Comparison of ENCODE assay signal across 25 cellular contexts in genomic region chr16:66391726-66392670, GRCh38. TPM values are rescaled to one million over a fixed set of nuclear protein-coding genes. Genes with fewer than 3 reads are reported as not detected.
DNase-seq lines count a peak whose midpoint lies in the region; ATAC-seq, FAIRE-seq and TF ChIP-seq lines count a peak whose summit lies in the region.
"Had no signal": no experiment of that assay in that cellular context is flagged by ENCODE, and none has a peak within 500 bp of the region (broad histone marks: within the 10 kb centered on the region; RNA-seq: fewer than 3 reads in every experiment).

No MANE protein-coding gene starts in this region.

- DNase-seq in cardiac septum (ENCODE audit: low spot score) (peak; percentile 41), left ventricle myocardium inferior (no peak), endothelial cell of umbilical vein (ENCODE audit: low read depth, low spot score) (no peak), osteocyte (ENCODE audit: extremely low spot score, unreplicated experiment) (peak; percentile 68), vagina (ENCODE audit: extremely low spot score in 2 of 2) (peak; percentile 79), HepG2 (ENCODE audit: low spot score) (no peak), NCI-H1048 (lab: John Stamatoyannopoulos, UW) (no peak)
- DNase-seq: AML-193; CD4-positive, alpha-beta T cell; MM.1S; NCI-H1417; NCI-H1694; NCI-H2029 treated with DMSO at 0.1 percent for 48 hours; NCI-H526 treated with DMSO at 0.1 percent for 48 hours; RPMI8226; SHP77 treated with DMSO at 0.1 percent for 48 hours had no signal

- no peaks in the 10 kb centered on the region for H3K27me3 ChIP-seq in left ventricle myocardium inferior (ENCODE audit: low read depth)
- no peaks in the 10 kb centered on the region for H3K27me3 ChIP-seq in endothelial cell of umbilical vein (ENCODE audit: control insufficient read depth in 2 of 2, insufficient read depth in 2 of 2, low read length in 2 of 2)
- H3K27me3 ChIP-seq in vagina: no peaks in the 10 kb centered on the region
- no peaks in the 10 kb centered on the region for H3K27me3 ChIP-seq in HepG2 (ENCODE audit: control insufficient read depth in 1 of 2, insufficient read depth in 2 of 2, low read length in 2 of 2)
- H3K27me3 ChIP-seq: BLaER1 treated with 17β-estradiol and CSF1 and Interleukin-3, amounts not matched to agents 10 nM and 100 nM had no signal

- no peak overlapping the region for H3K4me3 ChIP-seq in left ventricle myocardium inferior
- no peak overlapping the region for H3K4me3 ChIP-seq in endothelial cell of umbilical vein (replicated peaks in 1 of 3; ENCODE audit: insufficient read depth in 1 of 3, low read depth in 1 of 3, low read length in 3 of 3)
- no peak overlapping the region for H3K4me3 ChIP-seq in vagina
- H3K4me3 ChIP-seq in HepG2 (replicated peaks in 1 of 3; ENCODE audit: insufficient read depth in 1 of 3, low read depth in 2 of 3, low read length in 3 of 3): no peak overlapping the region
- H3K4me3 ChIP-seq: BLaER1 treated with 17β-estradiol and CSF1 and Interleukin-3, amounts not matched to agents 10 nM and 100 nM had no signal

- H3K4me1 ChIP-seq in left ventricle myocardium inferior: peaks cover 18% of the 10 kb centered on the region
- H3K4me1 ChIP-seq in endothelial cell of umbilical vein (ENCODE audit: control insufficient read depth, extremely low read depth, insufficient read depth, low read length): no peaks in the 10 kb centered on the region
- no peaks in the 10 kb centered on the region for H3K4me1 ChIP-seq in vagina
- peaks cover 24% of the 10 kb centered on the region for H3K4me1 ChIP-seq in HepG2 (ENCODE audit: insufficient read depth, low read length)

- intact Hi-C loops in cardiac septum (cut with DNase I) (no loop called here), left ventricle myocardium inferior (cut with micrococcal nuclease) (no loop called here), endothelial cell of umbilical vein (cut with micrococcal nuclease) (no loop called here), vagina (cut with DNase I) (no loop called here), HepG2 (cut with micrococcal nuclease; ENCODE audit: unreplicated experiment) (no loop called here)

- H3K9me1 ChIP-seq in endothelial cell of umbilical vein (replicated peaks; ENCODE audit: control insufficient read depth, extremely low read depth, insufficient read depth, low read length): no peaks in the 10 kb centered on the region

- peak; percentile 42 for TF ChIP-seq POLR2A in endothelial cell of umbilical vein (IDR thresholded peaks at IDR 0.05; ENCODE audit: low read depth, low read length)
- TF ChIP-seq POLR2A in vagina (IDR thresholded peaks at IDR 0.05): no peak
- no peak for TF ChIP-seq POLR2A in HepG2 (IDR thresholded peaks at IDR 0.05; ENCODE audit: insufficient read depth in 1 of 2, low read depth in 2 of 2, low read length in 2 of 2)

- H3K36me3 Mint-ChIP-seq in osteocyte (ENCODE audit: unreplicated experiment): no peaks in the 10 kb centered on the region

- H3K9me3 Mint-ChIP-seq in osteocyte (ENCODE audit: unreplicated experiment): no peaks in the 10 kb centered on the region
- H3K9me3 Mint-ChIP-seq: CD4-positive, alpha-beta T cell; IgD-negative memory B cell had no signal

- H3K79me2 ChIP-seq in endothelial cell of umbilical vein (ENCODE audit: control insufficient read depth, insufficient read depth, low read length) (peaks cover 68% of the 10 kb centered on the region), HepG2 (ENCODE audit: insufficient read depth, low read length) (no peaks in the 10 kb centered on the region)

- dilution Hi-C loops in endothelial cell of umbilical vein (cut with MboI; ENCODE audit: extremely low pct_ligation_motif_present, low sequenced_read_pairs): no loop called here

- H3K9me3 ChIP-seq in left ventricle myocardium inferior (replicated peaks) (no peaks in the 10 kb centered on the region), endothelial cell of umbilical vein (replicated peaks; ENCODE audit: control insufficient read depth, insufficient read depth, low read length) (no peaks in the 10 kb centered on the region), vagina (no peaks in the 10 kb centered on the region), HepG2 (ENCODE audit: low read length) (no peaks in the 10 kb centered on the region)

- H3K27ac ChIP-seq in left ventricle myocardium inferior (replicated peaks): no peak overlapping the region
- no peak overlapping the region for H3K27ac ChIP-seq in endothelial cell of umbilical vein (ENCODE audit: insufficient read depth, low read depth, low read length)
- H3K27ac ChIP-seq in vagina: no peak overlapping the region
- H3K27ac ChIP-seq in HepG2 (ENCODE audit: extremely low read length, insufficient read depth, low read length): no peak overlapping the region
- H3K27ac ChIP-seq: BLaER1 treated with 17β-estradiol and CSF1 and Interleukin-3, amounts not matched to agents 10 nM and 100 nM; KMS-11 had no signal

- POLR2A ChIA-PET in endothelial cell of umbilical vein (lab: Charles Lee): no interaction called here
- POLR2A ChIA-PET in HepG2 (lab: Yijun Ruan, JAX): no interaction called here

- no peak overlapping the region for H3K27ac Mint-ChIP-seq in osteocyte (ENCODE audit: unreplicated experiment)
- H3K27ac Mint-ChIP-seq: CD4-positive, alpha-beta T cell; IgD-negative memory B cell had no signal

- no TSS peak for BruUV-seq in endothelial cell of umbilical vein (replicated peaks; lab: Mats Ljungman, UMichigan)
- no TSS peak for BruUV-seq in HepG2 (replicated peaks; lab: Mats Ljungman, UMichigan)

- H3K36me3 ChIP-seq in left ventricle myocardium inferior (peaks cover 39% of the 10 kb centered on the region), endothelial cell of umbilical vein (ENCODE audit: control insufficient read depth in 2 of 2, extremely low read depth in 1 of 2, insufficient read depth in 2 of 2, low read length in 2 of 2) (peaks cover 64 to 75% of the 10 kb centered on the region in 2 experiments), vagina (no peaks in the 10 kb centered on the region), HepG2 (replicated peaks in 1 of 2; ENCODE audit: control insufficient read depth in 1 of 2, insufficient read depth in 2 of 2, low read length in 2 of 2) (no peaks in the 10 kb centered on the region)
- H3K36me3 ChIP-seq: BLaER1 treated with 17β-estradiol and CSF1 and Interleukin-3, amounts not matched to agents 10 nM and 100 nM had no signal

- FAIRE-seq in endothelial cell of umbilical vein (lab: Jason Lieb, UNC) (no peak), HepG2 (lab: Jason Lieb, UNC) (no peak)
- FAIRE-seq: A204.1, D721Med, H54 had no signal

- TF ChIP-seq RAD21 in HepG2 (CRISPR knock-in tag; IDR thresholded peaks at IDR 0.05): no peak

- H3K4me1 Mint-ChIP-seq in osteocyte (ENCODE audit: unreplicated experiment): no peaks in the 10 kb centered on the region
- H3K4me1 Mint-ChIP-seq: IgD-negative memory B cell had no signal

- WGBS in HepG2 (ENCODE audit: low lambda C conversion rate): 62% methylated on average over 17 of the region's 18 CpGs

- H3K4me3 Mint-ChIP-seq in osteocyte (ENCODE audit: unreplicated experiment): no peak overlapping the region
- H3K4me3 Mint-ChIP-seq: CD4-positive, alpha-beta T cell; IgD-negative memory B cell had no signal

- H3K4me2 ChIP-seq in endothelial cell of umbilical vein (ENCODE audit: insufficient read depth, low read length) (no peak overlapping the region), HepG2 (ENCODE audit: low read depth, low read length) (no peak overlapping the region)
- H3K4me2 ChIP-seq: BLaER1 treated with 17β-estradiol and CSF1 and Interleukin-3, amounts not matched to agents 10 nM and 100 nM; KMS-11 had no signal

- H2AFZ ChIP-seq in endothelial cell of umbilical vein (ENCODE audit: low read depth, low read length) (no peak overlapping the region), HepG2 (ENCODE audit: low read length) (no peak overlapping the region)

- TF ChIP-seq EP300 in HepG2 (IDR thresholded peaks at IDR 0.05; ENCODE audit: low read depth in 2 of 2, low read length in 2 of 2): no peak
- TF ChIP-seq EP300 in HepG2 (CRISPR knock-in tag; IDR thresholded peaks at IDR 0.05; ENCODE audit: borderline replicate concordance): no peak

- no peak for TF ChIP-seq CTCF in left ventricle myocardium inferior (IDR thresholded peaks at IDR 0.05; ENCODE audit: borderline replicate concordance)
- no peak for TF ChIP-seq CTCF in endothelial cell of umbilical vein (IDR thresholded peaks at IDR 0.05; ENCODE audit: extremely low read depth in 1 of 2, insufficient read depth in 1 of 2, low read depth in 1 of 2, low read length in 2 of 2)
- no peak for TF ChIP-seq CTCF in osteocyte (IDR thresholded peaks at IDR 0.05)
- no peak for TF ChIP-seq CTCF in vagina (IDR thresholded peaks at IDR 0.05)
- no peak for TF ChIP-seq CTCF in HepG2 (CRISPR knock-in tag; IDR thresholded peaks at IDR 0.05)

- in situ Hi-C loops in HepG2 (cut with HindIII; ENCODE audit: extremely low pct_ligation_motif_present, low pct_unique_long_range_greater_than_20kb): no loop called here

- CTCF ChIA-PET in endothelial cell of umbilical vein (lab: Charles Lee): interaction anchor here (1.3 kb wide), 1 partner anchor 15 kb away, joined by 3 read pairs; no protein-coding TSS in a partner anchor
- CTCF ChIA-PET in HepG2 (lab: Yijun Ruan, JAX; ENCODE audit: low intra/inter-chr PET ratio, low total read pairs): no interaction called here

- H3K9ac ChIP-seq in endothelial cell of umbilical vein (replicated peaks; ENCODE audit: extremely low read depth, insufficient read depth, low read length): no peak overlapping the region
- no peak overlapping the region for H3K9ac ChIP-seq in HepG2 (ENCODE audit: insufficient read depth, low read depth, low read length)
- H3K9ac ChIP-seq: BLaER1 treated with 17β-estradiol and CSF1 and Interleukin-3, amounts not matched to agents 10 nM and 100 nM; KMS-11 had no signal

- peaks cover 3% of the 10 kb centered on the region for H4K20me1 ChIP-seq in endothelial cell of umbilical vein (replicated peaks; ENCODE audit: control insufficient read depth, extremely low read depth, insufficient read depth, low read length)
- H4K20me1 ChIP-seq in HepG2 (ENCODE audit: insufficient read depth, low read length): no peaks in the 10 kb centered on the region
- H4K20me1 ChIP-seq: BLaER1 treated with 17β-estradiol and CSF1 and Interleukin-3, amounts not matched to agents 10 nM and 100 nM had no signal

- peaks cover 10% of the 10 kb centered on the region for H3K27me3 Mint-ChIP-seq in osteocyte (ENCODE audit: unreplicated experiment)
- H3K27me3 Mint-ChIP-seq: CD4-positive, alpha-beta T cell had no signal

- ATAC-seq in HG02623 (IDR thresholded peaks at IDR 0.05; ENCODE audit: unreplicated experiment) (no peak), HepG2 (no peak)

RNA-seq across cellular contexts. Expression of gene CDH5, which starts 25.5 kb away (rescaled TPM):
- 51.9 TPM for total RNA-seq in cardiac septum
- total RNA-seq in left ventricle myocardium inferior: 47.1 TPM
- 765 and 804 TPM in 2 replicates for total RNA-seq in endothelial cell of umbilical vein
- 815 and 836 TPM in 2 replicates for polyA plus RNA-seq in endothelial cell of umbilical vein
- polyA plus RNA-seq in endothelial cell of umbilical vein (2011; cell fraction: cytosol; rRNA removed): 612 and 674 TPM in 2 replicates
- polyA plus RNA-seq in endothelial cell of umbilical vein (2011; cell fraction: nucleus; rRNA removed): 968 and 1,022 TPM in 2 replicates
- polyA plus RNA-seq in endothelial cell of umbilical vein (2012): 660 and 706 TPM in 2 replicates
- polyA minus RNA-seq in endothelial cell of umbilical vein: 1,106 and 1,227 TPM in 2 replicates
- 1.3 TPM for polyA minus RNA-seq in endothelial cell of umbilical vein (2011; cell fraction: cytosol; rRNA and poly(A)+ RNA removed)
- polyA minus RNA-seq in endothelial cell of umbilical vein (2011; cell fraction: nucleus; rRNA and poly(A)+ RNA removed): 678 and 739 TPM in 2 replicates
- total RNA-seq in osteocyte: 0.31 TPM in 1 of 2 replicates, not detected in the other
- total RNA-seq in vagina: 38.3 TPM
- total RNA-seq in HepG2 (2016; rRNA removed; fragmentation: Illumina TruSeq; extraction: Trizol): 0.34 and 0.71 TPM in 2 replicates
- not detected in 2 replicates for total RNA-seq in HepG2 (2016; cell fraction: cytosol; rRNA removed; fragmentation: Illumina TruSeq; extraction: Trizol; ENCODE audit: low read depth)
- total RNA-seq in HepG2 (2016; cell fraction: insoluble cytoplasmic fraction; rRNA removed; fragmentation: Illumina TruSeq; extraction: Trizol): 0.37 and 0.46 TPM in 2 replicates
- 0.15 and 0.24 TPM in 2 replicates for total RNA-seq in HepG2 (2016; cell fraction: membrane; rRNA removed; fragmentation: Illumina TruSeq; extraction: Trizol)
- 0.53 and 0.99 TPM in 2 replicates for total RNA-seq in HepG2 (2016; cell fraction: nucleus; rRNA removed; fragmentation: Illumina TruSeq; extraction: Trizol)
- polyA plus RNA-seq in HepG2 (2011; rRNA removed): 1.0 and 1.1 TPM in 2 replicates
- polyA plus RNA-seq in HepG2 (2011; cell fraction: cytosol; rRNA removed): 0.85 and 1.1 TPM in 2 replicates
- 0.78 and 1.3 TPM in 2 replicates for polyA plus RNA-seq in HepG2 (2011; cell fraction: nucleus; rRNA removed)
- polyA plus RNA-seq in HepG2 (2012): 0.63 and 2.2 TPM in 2 replicates
- 0.03 and 0.07 TPM in 2 replicates for polyA plus RNA-seq in HepG2 (2016; cell fraction: cytosol; fragmentation: Illumina TruSeq; extraction: Trizol; ENCODE audit: low read depth)
- polyA plus RNA-seq in HepG2 (2016; cell fraction: insoluble cytoplasmic fraction; fragmentation: Illumina TruSeq; extraction: Trizol; ENCODE audit: low read depth): 0.11 and 0.25 TPM in 2 replicates
- 0.09 and 0.19 TPM in 2 replicates for polyA plus RNA-seq in HepG2 (2016; cell fraction: membrane; fragmentation: Illumina TruSeq; extraction: Trizol; ENCODE audit: low read depth)
- polyA plus RNA-seq in HepG2 (2016; cell fraction: nucleus; fragmentation: Illumina TruSeq; extraction: Trizol; ENCODE audit: insufficient read depth, low read depth): 0.67 and 0.83 TPM in 2 replicates
- 1.8 and 2.9 TPM in 2 replicates for polyA minus RNA-seq in HepG2 (2011; rRNA and poly(A)+ RNA removed; ENCODE audit: low replicate concordance)
- 0.35 and 1.8 TPM in 2 replicates for polyA minus RNA-seq in HepG2 (2011; cell fraction: cytosol; rRNA and poly(A)+ RNA removed)
- polyA minus RNA-seq in HepG2 (2011; cell fraction: nucleus; rRNA and poly(A)+ RNA removed): 0.99 and 3.0 TPM in 2 replicates
- total RNA-seq: CD4-positive, alpha-beta T cell; NCI-H460 had no signal
- polyA plus RNA-seq: AG04450, IgD-negative memory B cell had no signal

RNA-seq across cellular contexts. Expression of gene BEAN1, which starts 35.1 kb away (rescaled TPM):
- total RNA-seq in cardiac septum: 2.8 TPM
- 0.33 TPM for total RNA-seq in left ventricle myocardium inferior
- not detected in 2 replicates for total RNA-seq in endothelial cell of umbilical vein
- polyA plus RNA-seq in endothelial cell of umbilical vein: not detected in 2 replicates
- 0.03 TPM in 1 of 2 replicates, not detected in the other for polyA plus RNA-seq in endothelial cell of umbilical vein (2011; cell fraction: cytosol; rRNA removed)
- not detected in 2 replicates for polyA plus RNA-seq in endothelial cell of umbilical vein (2011; cell fraction: nucleus; rRNA removed)
- 0.21 TPM in 1 of 2 replicates, not detected in the other for polyA plus RNA-seq in endothelial cell of umbilical vein (2012)
- not detected in 2 replicates for polyA minus RNA-seq in endothelial cell of umbilical vein
- polyA minus RNA-seq in endothelial cell of umbilical vein (2011; cell fraction: cytosol; rRNA and poly(A)+ RNA removed): not detected
- polyA minus RNA-seq in endothelial cell of umbilical vein (2011; cell fraction: nucleus; rRNA and poly(A)+ RNA removed): not detected in 2 replicates
- total RNA-seq in osteocyte: 0.39 and 0.97 TPM in 2 replicates
- not detected for total RNA-seq in vagina
- 0.29 and 0.53 TPM in 2 replicates for total RNA-seq in HepG2 (2016; rRNA removed; fragmentation: Illumina TruSeq; extraction: Trizol)
- 1.9 TPM in 2 replicates for total RNA-seq in HepG2 (2016; cell fraction: cytosol; rRNA removed; fragmentation: Illumina TruSeq; extraction: Trizol; ENCODE audit: low read depth)
- total RNA-seq in HepG2 (2016; cell fraction: insoluble cytoplasmic fraction; rRNA removed; fragmentation: Illumina TruSeq; extraction: Trizol): 0.25 and 0.54 TPM in 2 replicates
- total RNA-seq in HepG2 (2016; cell fraction: membrane; rRNA removed; fragmentation: Illumina TruSeq; extraction: Trizol): 0.56 and 1.5 TPM in 2 replicates
- total RNA-seq in HepG2 (2016; cell fraction: nucleus; rRNA removed; fragmentation: Illumina TruSeq; extraction: Trizol): 0.65 TPM in 1 of 2 replicates, not detected in the other
- polyA plus RNA-seq in HepG2 (2011; rRNA removed): 1.4 and 3.9 TPM in 2 replicates
- polyA plus RNA-seq in HepG2 (2011; cell fraction: cytosol; rRNA removed): 2.0 and 2.5 TPM in 2 replicates
- 3.4 and 5.2 TPM in 2 replicates for polyA plus RNA-seq in HepG2 (2011; cell fraction: nucleus; rRNA removed)
- 1.6 and 4.4 TPM in 2 replicates for polyA plus RNA-seq in HepG2 (2012)
- 2.9 and 4.2 TPM in 2 replicates for polyA plus RNA-seq in HepG2 (2016; cell fraction: cytosol; fragmentation: Illumina TruSeq; extraction: Trizol; ENCODE audit: low read depth)
- polyA plus RNA-seq in HepG2 (2016; cell fraction: insoluble cytoplasmic fraction; fragmentation: Illumina TruSeq; extraction: Trizol; ENCODE audit: low read depth): 0.10 TPM in 1 of 2 replicates, not detected in the other
- 2.4 and 2.8 TPM in 2 replicates for polyA plus RNA-seq in HepG2 (2016; cell fraction: membrane; fragmentation: Illumina TruSeq; extraction: Trizol; ENCODE audit: low read depth)
- 0.81 and 1.1 TPM in 2 replicates for polyA plus RNA-seq in HepG2 (2016; cell fraction: nucleus; fragmentation: Illumina TruSeq; extraction: Trizol; ENCODE audit: insufficient read depth, low read depth)
- 0.21 and 3.5 TPM in 2 replicates for polyA minus RNA-seq in HepG2 (2011; rRNA and poly(A)+ RNA removed; ENCODE audit: low replicate concordance)
- 1.7 TPM in 1 of 2 replicates, not detected in the other for polyA minus RNA-seq in HepG2 (2011; cell fraction: cytosol; rRNA and poly(A)+ RNA removed)
- polyA minus RNA-seq in HepG2 (2011; cell fraction: nucleus; rRNA and poly(A)+ RNA removed): 1.5 and 1.9 TPM in 2 replicates
- total RNA-seq: CD4-positive, alpha-beta T cell had no signal
- polyA plus RNA-seq: AG04450, IgD-negative memory B cell had no signal

Comparison
In these comparisons a context has a peak if more than half of its experiments do, and no peak if none do; other contexts are left out.
1. DNase-seq: peak in cardiac septum (single experiment), osteocyte (single experiment) and vagina (2 of 2); none in left ventricle myocardium inferior (single experiment), endothelial cell of umbilical vein (single experiment), HepG2 (single experiment) and NCI-H1048 (single experiment).
2. RNA of gene CDH5, which starts 25.5 kb away (total RNA-seq): 765 to 804 TPM in endothelial cell of umbilical vein, 51.9 TPM in cardiac septum (single experiment), 47.1 TPM in left ventricle myocardium inferior (single experiment) and 38.3 TPM in vagina (single experiment); 0.15 to 0.99 TPM in HepG2 and 0.31 TPM in osteocyte; every median in the first group is over 10 times any median in the second.